In genomic region chr10:93115661-93116383, GRCh38 we compare ENCODE assay signal across 8 cellular contexts. TPM values are rescaled to one million over a fixed set of nuclear protein-coding genes. Genes with fewer than 3 reads are reported as not detected.
DNase-seq lines count a peak whose midpoint lies in the region; ATAC-seq and TF ChIP-seq lines count a peak whose summit lies in the region.

No MANE protein-coding gene starts in this region.

- peak; percentile 35 to 52 (median 39) for TF ChIP-seq CTCF in esophagus muscularis mucosa (IDR thresholded peaks at IDR 0.05)
- no peak for TF ChIP-seq CTCF in nephron progenitor cell (IDR thresholded peaks at IDR 0.05)

- H3K9me3 Mint-ChIP-seq in nephron progenitor cell = peaks cover 4% of the 10 kb centered on the region

- H3K27me3 Mint-ChIP-seq in nephron progenitor cell (ENCODE audit: low read depth, poor library complexity) = peaks cover 16% of the 10 kb centered on the region

- H3K9me3 ChIP-seq in esophagus muscularis mucosa = no peaks in the 10 kb centered on the region

- WGBS in esophagus muscularis mucosa = 68% methylated on average over 4 of the region's 4 CpGs

- no peak for TF ChIP-seq EP300 in esophagus muscularis mucosa (IDR thresholded peaks at IDR 0.05)

- peaks cover 30% of the 10 kb centered on the region for H3K4me1 Mint-ChIP-seq in nephron progenitor cell

- no peaks in the 10 kb centered on the region for H3K27me3 ChIP-seq in esophagus muscularis mucosa

- peak; percentile 65 for ATAC-seq in HG02759 (IDR thresholded peaks at IDR 0.05; ENCODE audit: unreplicated experiment)
- ATAC-seq in GM19035 (IDR thresholded peaks at IDR 0.05; ENCODE audit: unreplicated experiment) = no peak

- no peak overlapping the region for H3K27ac ChIP-seq in esophagus muscularis mucosa (replicated peaks in 1 of 4)

- no peaks in the 10 kb centered on the region for H3K4me1 ChIP-seq in esophagus muscularis mucosa

- TF ChIP-seq POLR2A in esophagus muscularis mucosa (IDR thresholded peaks at IDR 0.05; ENCODE audit: low read depth) = no peak

- DNase-seq in GM03348 (ENCODE audit: low spot score) (peak; percentile 53), NOMO-1 treated with DMSO at 0.1 percent for 48 hours (lab: John Stamatoyannopoulos, UW; ENCODE audit: unreplicated experiment) (peak; percentile 57), esophagus muscularis mucosa (ENCODE audit: extremely low spot score) (no peak), nephron progenitor cell (peak; percentile 63), superior temporal gyrus (ENCODE audit: extremely low spot score) (peak; percentile 18)
- peak; percentile 13 for DNase-seq in activated CD8-positive, alpha-beta memory T cell treated with anti-CD3 and anti-CD28 coated beads, Interleukin-2, amount 50 U/mL, for 1 hour (ENCODE audit: extremely low read depth)

- intact Hi-C loops in esophagus muscularis mucosa (cut with DNase I) = loop anchor here (5.0 kb wide), 1 partner anchor 171 kb away; no protein-coding TSS in a partner anchor

- no peak overlapping the region for H3K4me3 Mint-ChIP-seq in nephron progenitor cell

- no peaks in the 10 kb centered on the region for H3K36me3 ChIP-seq in esophagus muscularis mucosa

- peaks cover 3% of the 10 kb centered on the region for H3K36me3 Mint-ChIP-seq in nephron progenitor cell (ENCODE audit: low read depth)

- no peak overlapping the region for H3K27ac Mint-ChIP-seq in nephron progenitor cell

- no peak overlapping the region for H3K4me3 ChIP-seq in esophagus muscularis mucosa

RNA-seq across cellular contexts. Expression of gene CYP26A1, which starts 42.1 kb away (rescaled TPM):
- total RNA-seq in esophagus muscularis mucosa = not detected

RNA-seq across cellular contexts. Expression of gene CYP26C1, which starts 55.2 kb away (rescaled TPM):
- under 1 TPM in 3 of 4 donors, not detected in 1; under 0.01 to 0.39 (median under 0.01) TPM for total RNA-seq in esophagus muscularis mucosa
